In genomic region chr14:68623828-68624227, GRCh38 we compare ENCODE assay signal across 18 cellular contexts.
DNase-seq lines count a peak whose midpoint lies in the region; TF ChIP-seq lines count a peak whose summit lies in the region.
"Had no signal": no experiment of that assay in that cellular context is flagged by ENCODE, and none has a peak within 500 bp of the region (broad histone marks: within the 10 kb centered on the region; RNA-seq: fewer than 3 reads in every experiment).

No MANE protein-coding gene starts in this region.

- no peaks in the 10 kb centered on the region for H3K27me3 ChIP-seq in trophoblast cell (ENCODE audit: insufficient read depth, low read length)
- H3K27me3 ChIP-seq in brain microvascular endothelial cell (replicated peaks) = no peaks in the 10 kb centered on the region
- H3K27me3 ChIP-seq: Peyer's patch had no signal

- H3K4me3 Mint-ChIP-seq in endothelial cell (ENCODE audit: unreplicated experiment) = peak overlapping the region; percentile 18
- H3K4me3 Mint-ChIP-seq in type B pancreatic cell = peak overlapping the region; percentile 32
- H3K4me3 Mint-ChIP-seq: GM23338 had no signal

- DNase-seq in activated CD8-positive, alpha-beta memory T cell treated with anti-CD3 and anti-CD28 coated beads for 24 hours = peak; percentile 40
- no peak for DNase-seq in activated CD8-positive, alpha-beta memory T cell treated with anti-CD3 and anti-CD28 coated beads, Interleukin-2, amount 50 U/mL, for 4 hours
- no peak for DNase-seq in endothelial cell (ENCODE audit: low spot score)
- DNase-seq in trophoblast cell = no peak
- DNase-seq in type B pancreatic cell (ENCODE audit: extremely low spot score, unreplicated experiment) = peak; percentile 11
- no peak for DNase-seq in brain microvascular endothelial cell
- no peak for DNase-seq in DMS153 (lab: John Stamatoyannopoulos, UW)
- no peak for DNase-seq in hepatic stellate cell (ENCODE audit: low spot score)
- DNase-seq: AML-193; Kasumi-1; NCI-H1105; NCI-H2081; NCI-H748 treated with DMSO at 0.1 percent for 48 hours; NK-92 treated with Interleukin-12 subunit alpha and Interleukin-12 subunit beta, amount 100 ng/mL, for 24 hours had no signal

- H3K27ac Mint-ChIP-seq in endothelial cell (ENCODE audit: unreplicated experiment) (no peak overlapping the region), type B pancreatic cell (peak overlapping the region; percentile 80)
- H3K27ac Mint-ChIP-seq: GM23338 had no signal

- H3K14ac ChIP-seq in trophoblast cell (ENCODE audit: low read length) = peak overlapping the region; percentile 82

- H3K9ac ChIP-seq in trophoblast cell (ENCODE audit: low read length) = no peak overlapping the region

- H3K9me3 ChIP-seq in trophoblast cell (ENCODE audit: insufficient read depth, low read depth, low read length) = no peaks in the 10 kb centered on the region
- H3K9me3 ChIP-seq: Peyer's patch had no signal

- H4K8ac ChIP-seq in trophoblast cell (ENCODE audit: low read depth, low read length) = peak overlapping the region; percentile 82

- H3K27me3 Mint-ChIP-seq in endothelial cell (ENCODE audit: unreplicated experiment) = peaks cover 8% of the 10 kb centered on the region
- H3K27me3 Mint-ChIP-seq in type B pancreatic cell = no peaks in the 10 kb centered on the region

- in situ Hi-C loops in brain microvascular endothelial cell (cut with HindIII; ENCODE audit: low pct_ligation_motif_present, low sequenced_read_pairs) = no loop called here

- H2AK5ac ChIP-seq in trophoblast cell (ENCODE audit: low read length) = peak overlapping the region; percentile 85

- peak overlapping the region; percentile 73 for H3K18ac ChIP-seq in trophoblast cell (ENCODE audit: low read length)

- WGBS in trophoblast cell (ENCODE audit: extremely low coverage, insufficient coverage, insufficient read length) = no CpG with 5 or more reads among the region's 3 CpGs

- H3K23ac ChIP-seq in trophoblast cell (ENCODE audit: low read length) = no peak overlapping the region

- H3K4me1 ChIP-seq in trophoblast cell (ENCODE audit: control insufficient read depth in 1 of 2, insufficient read depth in 2 of 2, low read length in 2 of 2) = peaks cover 41 to 62% of the 10 kb centered on the region in 2 experiments

- H4K91ac ChIP-seq in trophoblast cell (ENCODE audit: low read depth, low read length) = peak overlapping the region; percentile 98

- H2BK120ac ChIP-seq in trophoblast cell (ENCODE audit: insufficient read depth, low read length, poor library complexity) = peak overlapping the region; percentile 85

- no peaks in the 10 kb centered on the region for H3K9me3 Mint-ChIP-seq in endothelial cell (ENCODE audit: unreplicated experiment)
- H3K9me3 Mint-ChIP-seq in type B pancreatic cell = peaks cover 20% of the 10 kb centered on the region

- no peak overlapping the region for H4K12ac ChIP-seq in trophoblast cell (ENCODE audit: low read depth, low read length)

- peak overlapping the region; percentile 96 for H2BK12ac ChIP-seq in trophoblast cell (ENCODE audit: low read length)

- H2AFZ ChIP-seq in trophoblast cell (ENCODE audit: insufficient read depth, low read length, poor library complexity) = no peak overlapping the region
- H2AFZ ChIP-seq: GM23338 had no signal

- peak overlapping the region; percentile 87 for H2BK5ac ChIP-seq in trophoblast cell (ENCODE audit: low read depth, low read length, poor library complexity)

- peaks cover 11% of the 10 kb centered on the region for H3K79me2 ChIP-seq in trophoblast cell (ENCODE audit: control insufficient read depth, insufficient read depth, low read length, poor library complexity)

- peaks cover 0 to 2% of the 10 kb centered on the region in 2 experiments for H3K36me3 ChIP-seq in trophoblast cell (ENCODE audit: control insufficient read depth in 1 of 2, insufficient read depth in 2 of 2, low read length in 2 of 2)
- H3K36me3 ChIP-seq in brain microvascular endothelial cell (replicated peaks) = no peaks in the 10 kb centered on the region
- H3K36me3 ChIP-seq: Peyer's patch had no signal

- H3K27ac ChIP-seq in trophoblast cell (ENCODE audit: low read depth, low read length) = peak overlapping the region; percentile 36
- H3K27ac ChIP-seq in brain microvascular endothelial cell = no peak overlapping the region
- H3K27ac ChIP-seq: 22Rv1, C4-2B, Peyer's patch had no signal

- no peak overlapping the region for H3K4me2 ChIP-seq in trophoblast cell (ENCODE audit: low read length)
- H3K4me2 ChIP-seq: GM23338 had no signal

- peaks cover 8% of the 10 kb centered on the region for H3K4me1 Mint-ChIP-seq in endothelial cell (ENCODE audit: unreplicated experiment)
- peaks cover 53% of the 10 kb centered on the region for H3K4me1 Mint-ChIP-seq in type B pancreatic cell (ENCODE audit: unreplicated experiment)

- H3K4me3 ChIP-seq in trophoblast cell (ENCODE audit: low read depth, low read length) (no peak overlapping the region), brain microvascular endothelial cell (ENCODE audit: low read depth, low read length) (no peak overlapping the region)
- H3K4me3 ChIP-seq: GM23338, Peyer's patch had no signal

- peak overlapping the region; percentile 68 for H3K4ac ChIP-seq in trophoblast cell (ENCODE audit: low read depth, low read length)

- H3K79me1 ChIP-seq in trophoblast cell (ENCODE audit: low read length) = peaks cover 74% of the 10 kb centered on the region

- TF ChIP-seq CTCF in endothelial cell (IDR thresholded peaks at IDR 0.05; ENCODE audit: unreplicated experiment) = no peak
- TF ChIP-seq CTCF in type B pancreatic cell (conservative IDR thresholded peaks at IDR 0.05) = no peak
- TF ChIP-seq CTCF in brain microvascular endothelial cell (IDR thresholded peaks at IDR 0.05; ENCODE audit: low read depth, low read length, missing control alignments) = no peak

- peaks cover 5% of the 10 kb centered on the region for H3K36me3 Mint-ChIP-seq in endothelial cell (ENCODE audit: low read depth, unreplicated experiment)
- peaks cover 28% of the 10 kb centered on the region for H3K36me3 Mint-ChIP-seq in type B pancreatic cell

Comparison
In these comparisons a context has a peak if more than half of its experiments do, and no peak if none do; other contexts are left out.
1. DNase-seq: peak in activated CD8-positive, alpha-beta memory T cell treated with anti-CD3 and anti-CD28 coated beads for 24 hours (single experiment) and type B pancreatic cell (single experiment); none in activated CD8-positive, alpha-beta memory T cell treated with anti-CD3 and anti-CD28 coated beads, Interleukin-2, amount 50 U/mL, for 4 hours (single experiment), endothelial cell (single experiment), trophoblast cell (0 of 2), brain microvascular endothelial cell (single experiment), DMS153 (single experiment) and hepatic stellate cell (single experiment).